ENCODE assay signal across 8 cellular contexts in the genomic region with DNA sequence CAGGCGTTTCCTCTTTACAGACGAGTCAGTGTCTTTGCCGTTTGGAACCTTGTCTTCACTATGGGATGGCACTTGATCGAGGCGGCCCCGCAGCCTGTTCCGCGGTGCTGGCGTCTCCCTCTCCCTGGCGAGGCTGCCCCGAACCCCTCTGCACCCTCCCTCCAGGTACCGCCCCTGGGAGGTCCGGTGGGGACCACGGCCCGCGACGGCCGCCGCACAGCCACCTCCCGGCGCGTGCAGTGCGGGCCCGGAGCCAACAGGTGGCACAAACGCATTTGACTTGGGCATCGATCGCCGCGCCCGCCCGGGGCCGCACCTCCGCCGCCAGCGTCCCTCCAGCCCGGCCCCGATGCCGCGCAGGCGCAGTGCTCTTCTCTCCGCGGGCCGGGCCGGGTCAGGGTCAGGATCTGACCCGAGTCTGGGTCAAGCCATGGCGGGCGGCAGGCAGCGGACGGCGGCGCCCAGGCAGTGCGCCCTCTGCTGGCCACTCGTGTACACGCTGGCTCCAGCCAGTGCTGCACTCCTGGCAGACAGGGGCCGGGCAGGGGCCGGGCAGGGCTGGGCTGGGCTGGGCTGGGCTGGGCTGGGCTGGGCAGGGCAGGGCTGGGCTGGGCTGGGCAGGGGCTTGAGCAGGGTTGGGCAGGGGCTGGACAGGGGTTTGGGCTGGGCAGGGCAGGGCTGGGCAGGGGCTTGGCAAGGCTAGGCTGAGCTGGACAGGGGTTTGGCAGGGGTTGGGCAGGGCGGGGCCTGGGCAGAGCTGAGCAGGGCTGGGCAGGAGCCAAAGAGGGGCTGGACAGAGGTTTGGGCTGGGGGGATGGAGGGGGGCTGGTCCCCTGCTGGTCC.
DNase-seq lines count a peak whose midpoint lies in the region; ATAC-seq and TF ChIP-seq lines count a peak whose summit lies in the region.

No MANE protein-coding gene starts in this region.

- no peak for TF ChIP-seq POLR2A in sigmoid colon (IDR thresholded peaks at IDR 0.05)

- peak; percentile 36 for DNase-seq in EH (ENCODE audit: low read depth)
- peak; percentile 21 to 74 for DNase-seq in SW 1271 (lab: John Stamatoyannopoulos, UW)
- peak; percentile 39 for DNase-seq in adipocyte (ENCODE audit: low read depth)
- DNase-seq in right cardiac atrium, result peak; percentile 65 to 90 (median 87)
- DNase-seq in sigmoid colon, result no peak
- no peak for DNase-seq in NCI-H1694 treated with DMSO at 0.1 percent for 48 hours (lab: John Stamatoyannopoulos, UW)

- peak overlapping the region; percentile 39 for H3K9ac ChIP-seq in adipocyte (ENCODE audit: low read length)

- ATAC-seq in GM21576 (IDR thresholded peaks at IDR 0.05; ENCODE audit: unreplicated experiment), result peak; percentile 89
- ATAC-seq in right cardiac atrium, result peak; percentile 94 to 97

- H3K4me1 ChIP-seq in adipocyte (ENCODE audit: control insufficient read depth, insufficient read depth, low read length) (no peaks in the 10 kb centered on the region), right cardiac atrium (ENCODE audit: control insufficient read depth, insufficient read depth, low read length) (no peaks in the 10 kb centered on the region), sigmoid colon (peaks cover 0 to 9% (median 7%) of the 10 kb centered on the region in 4 donors)

- TF ChIP-seq CTCF in sigmoid colon (IDR thresholded peaks at IDR 0.05), result peak in 1 of 4 experiments; percentile 79

- intact Hi-C loops in right cardiac atrium (cut with DNase I), result loop anchor here in 3 of 4 donors (10.0 kb wide), 1 partner anchor 274 kb away; no protein-coding TSS in a partner anchor
- intact Hi-C loops in sigmoid colon (cut with DNase I), result loop anchor here (5.0 kb wide), 1 partner anchor 371 kb away; no protein-coding TSS in a partner anchor

- no peak; the same call in 1 of the 2 replicates for TF ChIP-seq RAD21 in Ishikawa (IDR thresholded peaks at IDR 0.05; ENCODE audit: low read depth)

- H3K27me3 ChIP-seq in adipocyte (replicated peaks; ENCODE audit: control insufficient read depth, insufficient read depth, low read length) (peaks cover 11% of the 10 kb centered on the region), right cardiac atrium (ENCODE audit: control insufficient read depth, insufficient read depth) (no peaks in the 10 kb centered on the region), sigmoid colon (no peaks in the 10 kb centered on the region)

- H3K4me3 ChIP-seq in adipocyte (ENCODE audit: low read length) (peak overlapping the region; percentile 78), right cardiac atrium (ENCODE audit: low read length) (peak overlapping the region; percentile 64), sigmoid colon (peak overlapping the region; percentile 21 to 54 (median 40))

- TF ChIP-seq EP300 in Ishikawa (IDR thresholded peaks at IDR 0.05; ENCODE audit: borderline replicate concordance) (no peak), sigmoid colon (IDR thresholded peaks at IDR 0.05) (no peak)

- H3K36me3 ChIP-seq in adipocyte (ENCODE audit: control insufficient read depth, insufficient read depth, low read length, severe bottlenecking), result no peaks in the 10 kb centered on the region
- no peaks in the 10 kb centered on the region for H3K36me3 ChIP-seq in sigmoid colon

- H3K27ac ChIP-seq in right cardiac atrium (ENCODE audit: low read length), result no peak overlapping the region
- peak overlapping the region in 1 of 4 donors; percentile 12 for H3K27ac ChIP-seq in sigmoid colon

- H3K9me3 ChIP-seq in adipocyte (ENCODE audit: control insufficient read depth, low read length), result peaks cover 3% of the 10 kb centered on the region
- H3K9me3 ChIP-seq in right cardiac atrium (ENCODE audit: control insufficient read depth, low read length), result peaks cover under 1% of the 10 kb centered on the region
- no peaks in the 10 kb centered on the region for H3K9me3 ChIP-seq in sigmoid colon

- WGBS in right cardiac atrium, result 4% methylated on average over 57 of the region's 57 CpGs
- WGBS in sigmoid colon, 2 donors, result 3 to 16% methylated on average over 57 of the region's 57 CpGs

TF ChIP-seq in Ishikawa, 13 proteins besides CTCF, POLR2A, EP300 and RAD21:
- TF ChIP-seq CEBPB (IDR thresholded peaks at IDR 0.05) (no peak), YY1 (IDR thresholded peaks at IDR 0.05; ENCODE audit: low read depth) (peak; percentile 67; the same call in 1 of the 2 replicates), NFIC (IDR thresholded peaks at IDR 0.05) (0 out of 2 replicates have a peak, but pooled peaks have one; percentile 13), EGR1 (IDR thresholded peaks at IDR 0.05) (no peak), CREB1 (IDR thresholded peaks at IDR 0.05; ENCODE audit: low read depth) (no peak), TCF12 (IDR thresholded peaks at IDR 0.05; ENCODE audit: low read depth) (no peak)

Comparison
In these comparisons a context has a peak if more than half of its experiments do, and no peak if none do; other contexts are left out.
1. DNase-seq: peak in EH (single experiment), SW 1271 (2 of 2), adipocyte (single experiment) and right cardiac atrium (3 of 3); none in sigmoid colon (single experiment) and NCI-H1694 treated with DMSO at 0.1 percent for 48 hours (single experiment).
2. Peak in every context shown above with its lines, with median percentiles within 50 percentile points of each other: H3K4me3 ChIP-seq.